ENCODE assay signal across 1 cellular context in genomic region chr19:14375582-14376291, GRCh38.
TF ChIP-seq lines count a peak whose summit lies in the region.

No MANE protein-coding gene starts in this region.

TF ChIP-seq in GM12878, 131 proteins besides CTCF, POLR2A, EP300 and RAD21 (continued from another document):
- TF ChIP-seq CEBPZ (IDR thresholded peaks at IDR 0.05; ENCODE audit: low read depth, low read length): no peak
- TF ChIP-seq MEF2A (IDR thresholded peaks at IDR 0.05; ENCODE audit: insufficient read depth, low read depth, low read length): 0 out of 2 replicates have a peak, but pooled peaks have one; percentile 2
- no peak for TF ChIP-seq KAT2A (conservative IDR thresholded peaks at IDR 0.05; ENCODE audit: control insufficient read depth, low read depth, low read length)
- TF ChIP-seq MXI1 (IDR thresholded peaks at IDR 0.05; ENCODE audit: low read depth, low read length): 0 out of 2 replicates have a peak, but pooled peaks have one; percentile 4
- no peak for TF ChIP-seq ZBTB40 (IDR thresholded peaks at IDR 0.05; ENCODE audit: borderline replicate concordance)
